ENCODE assay signal across 8 cellular contexts in the genomic region with DNA sequence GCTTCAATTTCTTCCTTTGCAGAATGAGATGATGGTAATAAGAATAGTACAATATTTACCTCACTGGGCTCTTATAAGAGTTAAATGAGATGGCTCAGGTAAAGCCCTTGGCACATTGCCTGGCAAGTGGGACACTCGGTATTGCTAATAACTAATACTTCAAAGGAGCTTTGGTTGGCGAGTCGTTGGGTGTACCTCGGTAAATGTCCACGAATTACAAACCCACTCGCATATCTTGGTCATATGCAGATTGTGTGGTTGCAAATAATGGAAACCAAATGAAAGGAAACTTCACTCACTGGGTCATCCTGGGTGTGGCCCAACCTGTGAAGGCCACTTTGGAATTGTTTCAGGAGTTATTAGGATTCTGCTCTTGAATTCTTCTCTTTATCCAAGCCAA.
"Had no signal": no experiment of that assay in that cellular context is flagged by ENCODE, and none has a peak within 500 bp of the region (broad histone marks: within the 10 kb centered on the region; RNA-seq: fewer than 3 reads in every experiment).

No MANE protein-coding gene starts in this region.

- H3K4me3 Mint-ChIP-seq: IgD-negative memory B cell had no signal

- DNase-seq: IMR-90, KBM-7, KG1 had no signal

- ATAC-seq: HepG2, K562 had no signal

- H3K36me3 Mint-ChIP-seq: IgD-negative memory B cell had no signal

- H3K9me3 Mint-ChIP-seq: IgD-negative memory B cell had no signal

- H3K27ac ChIP-seq: HL-60 had no signal

- H3K4me1 Mint-ChIP-seq: IgD-negative memory B cell had no signal

- H3K4me3 ChIP-seq: K562 had no signal

- H3K27ac Mint-ChIP-seq: IgD-negative memory B cell had no signal

- FAIRE-seq: HepG2, HTR-8/SVneo, K562 had no signal
